In the genomic region with DNA sequence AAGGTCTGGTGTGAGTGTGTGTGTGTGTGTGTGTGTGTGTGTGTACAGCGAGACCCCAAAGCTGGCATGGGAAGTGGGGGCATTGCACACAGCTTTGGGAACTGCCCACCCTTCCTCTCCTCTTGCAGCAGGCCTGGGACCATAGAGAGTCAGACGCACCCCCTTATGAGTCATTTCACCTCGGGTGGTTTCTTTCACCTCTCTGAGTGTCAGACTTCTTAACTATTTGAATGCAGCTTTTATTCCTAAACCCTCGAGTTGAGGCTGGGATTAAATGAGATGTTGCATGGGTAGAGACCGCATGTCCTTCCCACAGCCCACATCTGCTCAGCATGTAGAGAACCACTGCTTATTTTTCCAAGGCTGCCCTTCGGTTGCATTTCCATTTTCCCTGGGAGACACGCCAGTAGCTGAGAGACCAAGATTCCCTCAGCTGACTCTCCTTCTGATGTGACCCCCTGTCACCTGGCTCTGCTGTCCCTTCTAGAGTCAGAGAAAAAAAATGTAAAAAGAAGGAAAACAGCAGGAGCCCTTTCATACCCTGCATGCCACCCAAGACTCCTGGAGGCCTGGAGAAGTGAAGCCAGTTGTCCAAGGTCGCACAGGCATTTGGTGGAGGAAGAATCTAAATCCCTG, we compare ENCODE assay signal across 11 cellular contexts.
A peak's percentile ranks its signal among the peaks of the same experiment; 100 is the strongest.
DNase-seq lines count a peak whose midpoint lies in the region; ATAC-seq and TF ChIP-seq lines count a peak whose summit lies in the region.
"Had no signal": no experiment of that assay in that cellular context is flagged by ENCODE, and none has a peak within 500 bp of the region (broad histone marks: within the 10 kb centered on the region; RNA-seq: fewer than 3 reads in every experiment).

No MANE protein-coding gene starts in this region.

- H3K9me3 ChIP-seq in CD4-positive, alpha-beta memory T cell (ENCODE audit: control insufficient read depth in 1 of 2, low read length in 2 of 2), result no peaks in the 10 kb centered on the region
- H3K9me3 ChIP-seq in Peyer's patch, result no peaks in the 10 kb centered on the region

- H3K4me3 Mint-ChIP-seq in CD4-positive, alpha-beta memory T cell, result no peak overlapping the region
- H3K4me3 Mint-ChIP-seq: activated naive CD4-positive, alpha-beta T cell treated with anti-CD3 and anti-CD28 coated beads, Interleukin-2, amount 10 ng/mL, durations not matched to agents 7 days and 5 days had no signal

- H3K27ac Mint-ChIP-seq in CD4-positive, alpha-beta memory T cell, result no peak overlapping the region
- H3K27ac Mint-ChIP-seq: activated naive CD4-positive, alpha-beta T cell treated with anti-CD3 and anti-CD28 coated beads, Interleukin-2, amount 10 ng/mL, durations not matched to agents 7 days and 5 days had no signal

- TF ChIP-seq CTCF in AG10803 (conservative IDR thresholded peaks at IDR 0.05; ENCODE audit: low read length) (no peak), NB4 (IDR thresholded peaks at IDR 0.05; ENCODE audit: low read depth, low read length) (no peak), Peyer's patch (IDR thresholded peaks at IDR 0.05) (no peak)

- H3K9me3 Mint-ChIP-seq in CD4-positive, alpha-beta memory T cell, result peaks cover 0 to 2% (median 0%) of the 10 kb centered on the region in 8 donors
- H3K9me3 Mint-ChIP-seq: activated naive CD4-positive, alpha-beta T cell treated with anti-CD3 and anti-CD28 coated beads, Interleukin-2, amount 10 ng/mL, durations not matched to agents 7 days and 5 days had no signal

- no peaks in the 10 kb centered on the region for H3K36me3 ChIP-seq in CD4-positive, alpha-beta memory T cell (ENCODE audit: insufficient read depth, low read length)
- no peaks in the 10 kb centered on the region for H3K36me3 ChIP-seq in Peyer's patch

- peaks cover 9 to 12% of the 10 kb centered on the region in 2 donors for H3K27me3 Mint-ChIP-seq in CD4-positive, alpha-beta memory T cell

- no peak overlapping the region for H3K4me3 ChIP-seq in AG10803 (ENCODE audit: low read length)
- H3K4me3 ChIP-seq in NB4 (ENCODE audit: low read depth, low read length), result no peak overlapping the region
- no peak overlapping the region for H3K4me3 ChIP-seq in CD4-positive, alpha-beta memory T cell (ENCODE audit: low read length in 2 of 2)
- H3K4me3 ChIP-seq in Peyer's patch, result no peak overlapping the region

- TF ChIP-seq POLR2A in NB4 (IDR thresholded peaks at IDR 0.05; ENCODE audit: extremely low read depth, insufficient read length), result no peak
- TF ChIP-seq POLR2A in Peyer's patch (IDR thresholded peaks at IDR 0.05), result no peak

- no peaks in the 10 kb centered on the region for H3K4me1 ChIP-seq in CD4-positive, alpha-beta memory T cell (ENCODE audit: insufficient read depth, low read length)
- peaks cover 0 to 24% (median 16%) of the 10 kb centered on the region in 4 donors for H3K4me1 ChIP-seq in Peyer's patch

- ATAC-seq in GM19438 (IDR thresholded peaks at IDR 0.05; ENCODE audit: low read depth, unreplicated experiment), result peak; percentile 40
- ATAC-seq: Panc1 had no signal

- H3K27ac ChIP-seq in CD4-positive, alpha-beta memory T cell (ENCODE audit: low read depth, low read length), result no peak overlapping the region
- H3K27ac ChIP-seq in Peyer's patch, result no peak overlapping the region

- intact Hi-C loops in CD4-positive, alpha-beta memory T cell (cut with micrococcal nuclease), result no loop called here

- H3K4me1 Mint-ChIP-seq in CD4-positive, alpha-beta memory T cell, result peaks cover 4 to 22% (median 15%) of the 10 kb centered on the region in 4 donors

- H3K27me3 ChIP-seq in CD4-positive, alpha-beta memory T cell (ENCODE audit: insufficient read depth, low read length), result no peaks in the 10 kb centered on the region
- no peaks in the 10 kb centered on the region for H3K27me3 ChIP-seq in Peyer's patch

- CTCF ChIA-PET in CD4-positive, alpha-beta memory T cell (lab: Charles Lee; ENCODE audit: partially characterized antibody), result no interaction called here

- POLR2A ChIA-PET in CD4-positive, alpha-beta memory T cell (lab: Charles Lee; ENCODE audit: partially characterized antibody), result no interaction called here

- DNase-seq in AG10803 (ENCODE audit: low read depth) (peak; percentile 62), NB4 (ENCODE audit: low read depth) (peak; percentile 76), foreskin melanocyte (peak; percentile 90), NCI-H748 (lab: John Stamatoyannopoulos, UW; ENCODE audit: unreplicated experiment) (no peak), cerebellum (ENCODE audit: low spot score) (no peak), Peyer's patch (no peak)
- DNase-seq in CD4-positive, alpha-beta memory T cell, result no peak
- DNase-seq: activated naive CD4-positive, alpha-beta T cell treated with anti-CD3 and anti-CD28 coated beads, Interleukin-2, amount 10 ng/mL, durations not matched to agents 7 days and 5 days; DMS53 had no signal

- no peaks in the 10 kb centered on the region for H3K36me3 Mint-ChIP-seq in CD4-positive, alpha-beta memory T cell
- H3K36me3 Mint-ChIP-seq: activated naive CD4-positive, alpha-beta T cell treated with anti-CD3 and anti-CD28 coated beads, Interleukin-2, amount 10 ng/mL, durations not matched to agents 7 days and 5 days had no signal

Comparison
In these comparisons a context has a peak if more than half of its experiments do, and no peak if none do; other contexts are left out.
1. DNase-seq: peak in AG10803 (single experiment), NB4 (single experiment) and foreskin melanocyte (single experiment); none in NCI-H748 (single experiment), cerebellum (single experiment), CD4-positive, alpha-beta memory T cell (0 of 5) and Peyer's patch (0 of 3).